In genomic region chr20:57473246-57474042, GRCh38 we compare ENCODE assay signal across 1 cellular context.
A peak's percentile ranks its signal among the peaks of the same experiment; 100 is the strongest.
TF ChIP-seq lines count a peak whose summit lies in the region.

No MANE protein-coding gene starts in this region.

TF ChIP-seq in HepG2, 621 proteins besides CTCF, POLR2A, EP300 and RAD21 (continued from another document and continues in another):
- no peak for TF ChIP-seq RERE (CRISPR knock-in tag; IDR thresholded peaks at IDR 0.05; ENCODE audit: low read depth)
- no peak for TF ChIP-seq ZNF546 (CRISPR knock-in tag; conservative IDR thresholded peaks at IDR 0.05)
- peak; percentile 99; the same call in 1 of the 2 replicates for TF ChIP-seq ZNF180 (CRISPR knock-in tag; IDR thresholded peaks at IDR 0.05; ENCODE audit: borderline replicate concordance, low read depth)
- TF ChIP-seq UBTF (CRISPR knock-in tag; IDR thresholded peaks at IDR 0.05), result no peak
- TF ChIP-seq ZNF687 (CRISPR knock-in tag; IDR thresholded peaks at IDR 0.05), result 0 out of 2 replicates have a peak, but pooled peaks have one; percentile 27
- TF ChIP-seq KDM2A (CRISPR knock-in tag; IDR thresholded peaks at IDR 0.05; ENCODE audit: borderline replicate concordance, low read depth), result no peak
- no peak for TF ChIP-seq ZNF234 (CRISPR knock-in tag; conservative IDR thresholded peaks at IDR 0.05)
- no peak for TF ChIP-seq ZNF879 (CRISPR knock-in tag; IDR thresholded peaks at IDR 0.05)
- no peak for TF ChIP-seq SOX6 (IDR thresholded peaks at IDR 0.05)
- TF ChIP-seq SOX6 (CRISPR knock-in tag; IDR thresholded peaks at IDR 0.05), result 0 out of 2 replicates have a peak, but pooled peaks have one; percentile 15
- TF ChIP-seq TFDP2 (CRISPR knock-in tag; IDR thresholded peaks at IDR 0.05), result no peak
- TF ChIP-seq ZNF816 (CRISPR knock-in tag; IDR thresholded peaks at IDR 0.05; ENCODE audit: borderline replicate concordance), result no peak
- peak; percentile 32 for TF ChIP-seq TEAD3 (CRISPR knock-in tag; optimal IDR thresholded peaks at IDR 0.05; ENCODE audit: borderline replicate concordance)
- no peak for TF ChIP-seq JARID2 (CRISPR knock-in tag; IDR thresholded peaks at IDR 0.05; ENCODE audit: insufficient replicate concordance)
- TF ChIP-seq ARID5B (CRISPR knock-in tag; IDR thresholded peaks at IDR 0.05), result no peak
- TF ChIP-seq ELF3 (CRISPR knock-in tag; IDR thresholded peaks at IDR 0.05), result no peak
- TF ChIP-seq ZMYM2 (CRISPR knock-in tag; IDR thresholded peaks at IDR 0.05), result no peak
- no peak for TF ChIP-seq CREM (IDR thresholded peaks at IDR 0.05)
- no peak for TF ChIP-seq CREM (CRISPR knock-in tag; IDR thresholded peaks at IDR 0.05)
- no peak for TF ChIP-seq ZNF629 (CRISPR knock-in tag; conservative IDR thresholded peaks at IDR 0.05)
- TF ChIP-seq KLF11 (CRISPR knock-in tag; IDR thresholded peaks at IDR 0.05), result no peak
- TF ChIP-seq MED8 (CRISPR knock-in tag; IDR thresholded peaks at IDR 0.05; ENCODE audit: insufficient replicate concordance), result no peak
- TF ChIP-seq ZNF547 (CRISPR knock-in tag; IDR thresholded peaks at IDR 0.05), result no peak
- no peak for TF ChIP-seq PTBP1 (IDR thresholded peaks at IDR 0.05; ENCODE audit: low read depth, low read length, poor library complexity, severe bottlenecking)
- no peak for TF ChIP-seq SPEN (CRISPR knock-in tag; IDR thresholded peaks at IDR 0.05; ENCODE audit: low read depth)
- TF ChIP-seq TRIM22 (IDR thresholded peaks at IDR 0.05), result no peak
- TF ChIP-seq ZMYM3 (CRISPR knock-in tag; IDR thresholded peaks at IDR 0.05), result no peak
- TF ChIP-seq ELK4 (CRISPR knock-in tag; IDR thresholded peaks at IDR 0.05; ENCODE audit: borderline replicate concordance), result no peak
- no peak for TF ChIP-seq DPF2 (CRISPR knock-in tag; IDR thresholded peaks at IDR 0.05; ENCODE audit: borderline replicate concordance, low read depth)
- no peak for TF ChIP-seq KLF6 (CRISPR knock-in tag; IDR thresholded peaks at IDR 0.05)
- TF ChIP-seq SKI (IDR thresholded peaks at IDR 0.05; ENCODE audit: partially characterized antibody), result no peak
- 0 out of 2 replicates have a peak, but pooled peaks have one; percentile 22 for TF ChIP-seq HNF1B (CRISPR knock-in tag; IDR thresholded peaks at IDR 0.05)
- no peak for TF ChIP-seq SP1 (IDR thresholded peaks at IDR 0.05)
- TF ChIP-seq SP1 (CRISPR knock-in tag; IDR thresholded peaks at IDR 0.05), result no peak
- no peak for TF ChIP-seq ASH2L (IDR thresholded peaks at IDR 0.05; ENCODE audit: insufficient read length, low read depth, low read length)
- no peak for TF ChIP-seq SNAPC5 (CRISPR knock-in tag; IDR thresholded peaks at IDR 0.05; ENCODE audit: borderline replicate concordance)
- TF ChIP-seq ARID2 (CRISPR knock-in tag; IDR thresholded peaks at IDR 0.05; ENCODE audit: borderline replicate concordance), result no peak
- no peak for TF ChIP-seq ZNF773 (CRISPR knock-in tag; IDR thresholded peaks at IDR 0.05; ENCODE audit: borderline replicate concordance)
- 0 out of 2 replicates have a peak, but pooled peaks have one; percentile 44 for TF ChIP-seq MTF2 (CRISPR knock-in tag; IDR thresholded peaks at IDR 0.05; ENCODE audit: borderline replicate concordance)
- no peak for TF ChIP-seq MAF1 (CRISPR knock-in tag; IDR thresholded peaks at IDR 0.05; ENCODE audit: borderline replicate concordance)
